Comparison of ENCODE assay signal across 19 cellular contexts in the genomic region with DNA sequence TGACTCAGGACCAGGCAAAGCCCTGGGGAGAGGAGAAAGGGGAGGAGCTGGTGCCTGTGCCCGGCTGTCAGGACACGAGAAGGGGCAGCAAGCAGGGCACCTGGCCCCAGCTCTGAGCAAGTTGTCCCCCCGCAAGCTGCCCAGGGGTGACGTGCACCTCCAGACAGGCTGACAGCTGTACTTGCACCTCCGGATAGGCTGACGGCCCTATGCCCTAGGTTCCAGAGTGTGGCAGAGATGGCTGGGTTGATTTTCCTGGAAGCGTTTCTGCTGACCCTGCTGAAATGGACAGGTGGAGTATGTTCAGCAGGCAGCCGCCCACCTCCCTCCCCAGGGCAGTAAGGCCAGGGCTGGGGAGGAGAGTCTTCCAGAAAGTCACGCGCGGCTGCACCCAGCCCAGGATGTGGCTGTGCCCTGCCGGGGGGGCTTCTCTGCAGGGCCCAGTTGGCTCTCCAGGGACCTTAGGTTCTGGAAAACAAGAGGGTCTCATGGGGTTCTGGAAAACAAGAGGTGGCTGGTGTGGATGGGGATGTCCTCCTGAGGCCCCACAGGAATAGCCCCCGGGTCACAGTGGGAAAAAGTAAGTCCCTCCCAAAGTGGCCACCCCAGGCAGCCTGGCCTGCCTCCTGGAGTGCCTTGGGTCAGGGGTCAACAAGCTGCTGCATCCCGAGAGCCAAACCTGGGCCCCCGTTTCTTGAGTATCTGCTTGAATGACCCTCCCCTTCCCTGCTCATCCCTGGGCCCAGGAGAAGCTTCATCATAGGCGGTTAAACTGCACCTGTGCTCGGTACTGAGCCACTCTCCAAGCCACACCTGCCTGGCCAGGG.
"Had no signal": no experiment of that assay in that cellular context is flagged by ENCODE, and none has a peak within 500 bp of the region (broad histone marks: within the 10 kb centered on the region; RNA-seq: fewer than 3 reads in every experiment).

No MANE protein-coding gene starts in this region.

- H3K4me3 Mint-ChIP-seq: activated CD8-positive, alpha-beta memory T cell treated with anti-CD3 and anti-CD28 coated beads, Interleukin-2, amount 10 ng/mL, durations not matched to agents 7 days and 5 days; activated T-cell treated with anti-CD3 and anti-CD28 coated beads, Interleukin-2, amount 50 U/mL, for 24 hours; neural progenitor cell; stimulated activated naive B cell treated with anti-CD40 and anti-IgM and Interleukin-4, amounts not matched to agents 10 μg/mL and 1 μg/mL and 100 μg/mL, for 72 hours had no signal

- H3K9me3 Mint-ChIP-seq: activated T-cell treated with anti-CD3 and anti-CD28 coated beads, Interleukin-2, amount 50 U/mL, for 24 hours; neural progenitor cell; stimulated activated naive B cell treated with anti-CD40 and anti-IgM and Interleukin-4, amounts not matched to agents 10 μg/mL and 1 μg/mL and 100 μg/mL, for 72 hours had no signal

- ATAC-seq: activated CD4-positive, CD25-positive, alpha-beta regulatory T cell treated with anti-CD3 and anti-CD28 coated beads, Interleukin-2, amount 50 U/mL, for 24 hours; activated CD8-positive, alpha-beta memory T cell treated with anti-CD3 and anti-CD28 coated beads, Interleukin-2, amount 10 ng/mL, durations not matched to agents 7 days and 5 days; foreskin keratinocyte; lower lobe of right lung; pancreas; stimulated activated naive B cell treated with anti-CD40 and anti-IgM and Interleukin-4, amounts not matched to agents 10 μg/mL and 1 μg/mL and 100 μg/mL, for 72 hours had no signal

- H3K27me3 Mint-ChIP-seq: activated CD8-positive, alpha-beta memory T cell treated with anti-CD3 and anti-CD28 coated beads, Interleukin-2, amount 10 ng/mL, durations not matched to agents 7 days and 5 days; stimulated activated naive B cell treated with anti-CD40 and anti-IgM and Interleukin-4, amounts not matched to agents 10 μg/mL and 1 μg/mL and 100 μg/mL, for 72 hours had no signal

- H3K27ac Mint-ChIP-seq: activated CD8-positive, alpha-beta memory T cell treated with anti-CD3 and anti-CD28 coated beads, Interleukin-2, amount 10 ng/mL, durations not matched to agents 7 days and 5 days; activated T-cell treated with anti-CD3 and anti-CD28 coated beads, Interleukin-2, amount 50 U/mL, for 24 hours; neural progenitor cell; stimulated activated naive B cell treated with anti-CD40 and anti-IgM and Interleukin-4, amounts not matched to agents 10 μg/mL and 1 μg/mL and 100 μg/mL, for 72 hours had no signal

- FAIRE-seq: pancreas had no signal

- H3K9ac ChIP-seq: neural progenitor cell had no signal

- DNase-seq: activated CD8-positive, alpha-beta memory T cell treated with anti-CD3 and anti-CD28 coated beads, Interleukin-2, amount 10 ng/mL, durations not matched to agents 7 days and 5 days; activated gamma-delta T cell; activated T-cell treated with anti-CD3 and anti-CD28 coated beads, Interleukin-2, amount 50 U/mL, for 24 hours; anterior cingulate cortex; cerebellar nuclear complex; effector memory CD4-positive, alpha-beta T cell; foreskin keratinocyte; glutamatergic neuron; hypothalamus; kidney glomerular epithelial cell; lower lobe of right lung; midbrain; stimulated activated CD4-positive, alpha-beta T cell treated with anti-CD3 and anti-CD28 coated beads, Interleukin-2, amount 100 ng/mL, for 48 hours; stimulated activated naive B cell treated with anti-CD40 and anti-IgM and Interleukin-4, amounts not matched to agents 10 μg/mL and 1 μg/mL and 100 μg/mL, for 72 hours had no signal

- H3K27ac ChIP-seq: foreskin keratinocyte, lower lobe of right lung, neural progenitor cell, pancreas, tibial artery, vagina had no signal

- H3K4me3 ChIP-seq: lower lobe of right lung, neural progenitor cell, pancreas, tibial artery, vagina had no signal

- H3K27me3 ChIP-seq: neural progenitor cell, pancreas, vagina had no signal

- H3K4me2 ChIP-seq: neural progenitor cell had no signal

- H3K4me1 ChIP-seq: foreskin keratinocyte, lower lobe of right lung, neural progenitor cell, pancreas, tibial artery, vagina had no signal

- H3K9me3 ChIP-seq: pancreas, vagina had no signal

- H3K36me3 ChIP-seq: lower lobe of right lung, neural progenitor cell, pancreas, tibial artery, vagina had no signal

- H3K4me1 Mint-ChIP-seq: activated CD8-positive, alpha-beta memory T cell treated with anti-CD3 and anti-CD28 coated beads, Interleukin-2, amount 10 ng/mL, durations not matched to agents 7 days and 5 days; stimulated activated naive B cell treated with anti-CD40 and anti-IgM and Interleukin-4, amounts not matched to agents 10 μg/mL and 1 μg/mL and 100 μg/mL, for 72 hours had no signal

- H3K36me3 Mint-ChIP-seq: activated CD8-positive, alpha-beta memory T cell treated with anti-CD3 and anti-CD28 coated beads, Interleukin-2, amount 10 ng/mL, durations not matched to agents 7 days and 5 days; neural progenitor cell; stimulated activated naive B cell treated with anti-CD40 and anti-IgM and Interleukin-4, amounts not matched to agents 10 μg/mL and 1 μg/mL and 100 μg/mL, for 72 hours had no signal
